ENCODE assay signal across 8 cellular contexts in genomic region chr3:12194669-12195161, GRCh38. TPM values are rescaled to one million over a fixed set of nuclear protein-coding genes. Genes with fewer than 3 reads are reported as not detected.
DNase-seq lines count a peak whose midpoint lies in the region; ATAC-seq, FAIRE-seq and TF ChIP-seq lines count a peak whose summit lies in the region.

No MANE protein-coding gene starts in this region.

- intact Hi-C loops in activated CD4-positive, alpha-beta T cell treated with anti-CD3 and anti-CD28 coated beads for 36 hours (cut with DNase I, micrococcal nuclease), result loop anchor here (1.0 to 10.0 kb wide), 8 partner anchors 201 to 1983 kb away; partner anchors contain the start of genes LSM3 (in 1 of the 2), MKRN2 (in 1 of the 2) and XPC (in 1 of the 2)
- intact Hi-C loops in HCT116 (cut with micrococcal nuclease), result loop anchor here (1.0 to 5.0 kb wide), 4 partner anchors 55 to 288 kb away; partner anchors contain the start of genes PPARG and TSEN2

- no peak overlapping the region for H3K56ac ChIP-seq in H1 (replicated peaks; ENCODE audit: insufficient read length, low read depth, low read length)

- no peaks in the 10 kb centered on the region for H3K79me2 ChIP-seq in HCT116 (ENCODE audit: insufficient read depth, low read length)
- no peaks in the 10 kb centered on the region for H3K79me2 ChIP-seq in H1 (ENCODE audit: control insufficient read depth in 1 of 2, insufficient read depth in 2 of 2, low read length in 2 of 2)

- no peaks in the 10 kb centered on the region for H3K9me2 ChIP-seq in HCT116 (ENCODE audit: insufficient read depth)

- H3K4me2 ChIP-seq in HCT116 (ENCODE audit: low read length) (peak overlapping the region; percentile 62), H1 (ENCODE audit: insufficient read depth in 1 of 2, low read depth in 2 of 2, low read length in 2 of 2) (no peak overlapping the region)

- POLR2A ChIA-PET in activated CD4-positive, alpha-beta T cell treated with anti-CD3 and anti-CD28 coated beads for 36 hours (lab: Charles Lee), result interaction anchor here (0.6 to 0.8 kb wide), 2 partner anchors 16 to 22 kb away, joined by 3 to 4 read pairs; no protein-coding TSS in a partner anchor
- POLR2A ChIA-PET in HCT116 (lab: Charles Lee), result interaction anchor here (0.7 to 2.4 kb wide), 4 partner anchors 14 to 285 kb away, joined by 3 to 10 read pairs (median 3); no protein-coding TSS in a partner anchor
- POLR2A ChIA-PET in H1 (lab: Charles Lee; ENCODE audit: partially characterized antibody), result no interaction called here

- H3K36me3 Mint-ChIP-seq in activated CD4-positive, alpha-beta T cell treated with anti-CD3 and anti-CD28 coated beads for 36 hours (ENCODE audit: low read depth), result no peaks in the 10 kb centered on the region
- H3K36me3 Mint-ChIP-seq in stimulated activated naive CD8-positive, alpha-beta T cell treated with anti-CD3 and anti-CD28 coated beads, Interleukin-15, Interleukin-2, amounts not matched to agents 100 ng/mL and 50 ng/mL, for 24 hours (ENCODE audit: low read depth), result no peaks in the 10 kb centered on the region

- peak; percentile 71 for DNase-seq in activated CD4-positive, alpha-beta T cell treated with anti-CD3 and anti-CD28 coated beads for 36 hours
- no peak for DNase-seq in activated CD4-positive, alpha-beta T cell treated with anti-CD3 and anti-CD28 coated beads, Interleukin-2, amount 50 U/mL, for 4 hours
- peak; percentile 86 for DNase-seq in HCT116 (ENCODE audit: low read depth, low spot score)
- peak; percentile 13 for DNase-seq in NCI-H226
- no peak for DNase-seq in H1 (ENCODE audit: low read depth in 1 of 2, low spot score in 2 of 2)
- no peak for DNase-seq in Ammon's horn (ENCODE audit: low spot score)
- DNase-seq in activated CD4-positive, CD25-positive, alpha-beta regulatory T cell (lab: John Stamatoyannopoulos, UW), result no peak

- no peak overlapping the region for H4K8ac ChIP-seq in H1 (ENCODE audit: extremely low read depth, insufficient read depth, low read length)

- H3K36me3 ChIP-seq in HCT116 (ENCODE audit: control insufficient read depth in 1 of 2, insufficient read depth in 2 of 2, low read length in 2 of 2), result no peaks in the 10 kb centered on the region
- no peaks in the 10 kb centered on the region for H3K36me3 ChIP-seq in H1 (ENCODE audit: control insufficient read depth in 2 of 4, insufficient read depth in 4 of 4, low read length in 3 of 4)

- no peak overlapping the region for H3K4me3 Mint-ChIP-seq in activated CD4-positive, alpha-beta T cell treated with anti-CD3 and anti-CD28 coated beads for 36 hours
- peak overlapping the region; percentile 54 for H3K4me3 Mint-ChIP-seq in stimulated activated naive CD8-positive, alpha-beta T cell treated with anti-CD3 and anti-CD28 coated beads, Interleukin-15, Interleukin-2, amounts not matched to agents 100 ng/mL and 50 ng/mL, for 24 hours

- H3K27me3 Mint-ChIP-seq in activated CD4-positive, alpha-beta T cell treated with anti-CD3 and anti-CD28 coated beads for 36 hours, result peaks cover 8% of the 10 kb centered on the region
- H3K27me3 Mint-ChIP-seq in stimulated activated naive CD8-positive, alpha-beta T cell treated with anti-CD3 and anti-CD28 coated beads, Interleukin-15, Interleukin-2, amounts not matched to agents 100 ng/mL and 50 ng/mL, for 24 hours, result peaks cover 11% of the 10 kb centered on the region

- H2BK12ac ChIP-seq in H1 (ENCODE audit: low read depth, low read length), result no peak overlapping the region

- H3K4ac ChIP-seq in H1 (replicated peaks; ENCODE audit: insufficient read length, low read depth, low read length), result no peak overlapping the region

- no peak overlapping the region for H2BK20ac ChIP-seq in H1 (ENCODE audit: low read length)

- TF ChIP-seq RAD21 in HCT116 (IDR thresholded peaks at IDR 0.05; ENCODE audit: low read depth) (peak; percentile 73), H1 (IDR thresholded peaks at IDR 0.05 in 1 of 2, conservative IDR thresholded peaks at IDR 0.05 in 1 of 2; ENCODE audit: low read depth in 2 of 2, low read length in 2 of 2) (peak in 1 of 2 experiments; percentile 11; a peak in 2 of 4 replicates)

- H3K4me1 ChIP-seq in HCT116 (ENCODE audit: control insufficient read depth in 1 of 2, insufficient read depth in 2 of 2, low read length in 2 of 2) (peaks cover 27 to 42% of the 10 kb centered on the region in 2 experiments), H1 (replicated peaks in 1 of 4; ENCODE audit: control insufficient read depth in 3 of 4, insufficient read depth in 4 of 4, low read length in 3 of 4) (peaks cover 0 to 2% (median 0%) of the 10 kb centered on the region in 4 experiments; a peak in 1 of 7 replicates)

- no peak overlapping the region for H2BK15ac ChIP-seq in H1 (ENCODE audit: low read length)

- peaks cover 59% of the 10 kb centered on the region for H3K4me1 Mint-ChIP-seq in activated CD4-positive, alpha-beta T cell treated with anti-CD3 and anti-CD28 coated beads for 36 hours
- peaks cover 94% of the 10 kb centered on the region for H3K4me1 Mint-ChIP-seq in stimulated activated naive CD8-positive, alpha-beta T cell treated with anti-CD3 and anti-CD28 coated beads, Interleukin-15, Interleukin-2, amounts not matched to agents 100 ng/mL and 50 ng/mL, for 24 hours (ENCODE audit: low read depth)

- H2BK5ac ChIP-seq in H1 (ENCODE audit: low read depth, low read length), result no peak overlapping the region

- no peak overlapping the region for H2BK120ac ChIP-seq in H1 (replicated peaks; ENCODE audit: low read depth, low read length)

- FAIRE-seq in H1 (lab: Jason Lieb, UNC), result no peak

- CTCF ChIA-PET in activated CD4-positive, alpha-beta T cell treated with anti-CD3 and anti-CD28 coated beads for 36 hours (lab: Charles Lee), result interaction anchor here (0.9 to 2.0 kb wide), 8 partner anchors 15 to 285 kb away, joined by 3 to 8 read pairs (median 4); no protein-coding TSS in a partner anchor
- CTCF ChIA-PET in HCT116 (lab: Charles Lee), result interaction anchor here (0.6 to 4.1 kb wide), 18 partner anchors 10 to 285 kb away, joined by 3 to 33 read pairs (median 4); no protein-coding TSS in a partner anchor
- CTCF ChIA-PET in H1 (lab: Charles Lee; ENCODE audit: partially characterized antibody), result interaction anchor here (0.7 to 3.7 kb wide), 6 partner anchors 11 to 285 kb away, joined by 3 to 13 read pairs (median 4); no protein-coding TSS in a partner anchor

- TF ChIP-seq POLR2A in HCT116 (IDR thresholded peaks at IDR 0.05; ENCODE audit: borderline replicate concordance, extremely low read depth, insufficient read depth, insufficient read length), result no peak
- no peak for TF ChIP-seq POLR2A in H1 (IDR thresholded peaks at IDR 0.05; ENCODE audit: control extremely low read depth in 1 of 2, low read depth in 2 of 2, low read length in 2 of 2)

- peak; percentile 45 for ATAC-seq in activated CD4-positive, alpha-beta T cell treated with anti-CD3 and anti-CD28 coated beads for 36 hours
- ATAC-seq in HCT116, result peak; percentile 92

- H3K9ac ChIP-seq in HCT116 (ENCODE audit: low read length) (peak overlapping the region; percentile 41; the same call in 1 of the 2 replicates), H1 (replicated peaks in 1 of 4; ENCODE audit: extremely low read depth in 1 of 4, low read depth in 3 of 4, low read length in 3 of 4) (no peak overlapping the region)

- H3K18ac ChIP-seq in H1 (ENCODE audit: extremely low read depth, low read length), result no peak overlapping the region

- no peaks in the 10 kb centered on the region for H3K79me1 ChIP-seq in H1 (ENCODE audit: low read depth, low read length)

- peak; percentile 90 to 98 (median 97) for TF ChIP-seq CTCF in HCT116 (IDR thresholded peaks at IDR 0.05 in 2 of 3, conservative IDR thresholded peaks at IDR 0.05 in 1 of 3; ENCODE audit: borderline replicate concordance in 1 of 3, insufficient read depth in 1 of 3, low read depth in 2 of 3, low read length in 2 of 3)
- peak; percentile 12 to 66 (median 42) for TF ChIP-seq CTCF in H1 (IDR thresholded peaks at IDR 0.05; ENCODE audit: control extremely low read depth in 1 of 3, insufficient read depth in 1 of 3, low read depth in 1 of 3, low read length in 3 of 3)

- H3K9me3 ChIP-seq in HCT116 (ENCODE audit: control insufficient read depth in 1 of 2, insufficient read depth in 1 of 2, low read depth in 1 of 2, low read length in 2 of 2) (no peaks in the 10 kb centered on the region), H1 (ENCODE audit: insufficient read depth in 2 of 2, low read depth in 1 of 2, low read length in 1 of 2) (no peaks in the 10 kb centered on the region)

- H3K27ac Mint-ChIP-seq in activated CD4-positive, alpha-beta T cell treated with anti-CD3 and anti-CD28 coated beads for 36 hours, result peak overlapping the region; percentile 87
- H3K27ac Mint-ChIP-seq in stimulated activated naive CD8-positive, alpha-beta T cell treated with anti-CD3 and anti-CD28 coated beads, Interleukin-15, Interleukin-2, amounts not matched to agents 100 ng/mL and 50 ng/mL, for 24 hours, result peak overlapping the region; percentile 97

- no peak overlapping the region for H3K23ac ChIP-seq in H1 (ENCODE audit: insufficient read length)

- H3K9me3 Mint-ChIP-seq in activated CD4-positive, alpha-beta T cell treated with anti-CD3 and anti-CD28 coated beads for 36 hours (ENCODE audit: low read depth), result no peaks in the 10 kb centered on the region
- H3K9me3 Mint-ChIP-seq in stimulated activated naive CD8-positive, alpha-beta T cell treated with anti-CD3 and anti-CD28 coated beads, Interleukin-15, Interleukin-2, amounts not matched to agents 100 ng/mL and 50 ng/mL, for 24 hours, result no peaks in the 10 kb centered on the region

- H4K91ac ChIP-seq in H1 (replicated peaks; ENCODE audit: insufficient read length, low read length), result no peak overlapping the region

- no peaks in the 10 kb centered on the region for H3K27me3 ChIP-seq in HCT116 (ENCODE audit: insufficient read depth, low read length)
- no peaks in the 10 kb centered on the region for H3K27me3 ChIP-seq in H1 (replicated peaks in 1 of 4; ENCODE audit: control insufficient read depth in 3 of 4, extremely low read depth in 1 of 4, insufficient read depth in 3 of 4, low read length in 3 of 4)

- H4K20me1 ChIP-seq in HCT116 (ENCODE audit: insufficient read depth), result no peaks in the 10 kb centered on the region
- H4K20me1 ChIP-seq in H1 (replicated peaks in 1 of 2; ENCODE audit: control insufficient read depth in 1 of 2, insufficient read depth in 2 of 2, low read length in 2 of 2), result no peaks in the 10 kb centered on the region

- H3K4me3 ChIP-seq in HCT116 (replicated peaks in 1 of 2; ENCODE audit: low read depth in 1 of 2, low read length in 2 of 2) (peak overlapping the region in 1 of 2 experiments; percentile 23; a peak in 2 of 4 replicates), H1 (ENCODE audit: extremely low read depth in 1 of 4, insufficient read depth in 2 of 4, low read depth in 3 of 4, low read length in 4 of 4) (no peak overlapping the region)

- H2AFZ ChIP-seq in HCT116 (ENCODE audit: low read depth, low read length, poor library complexity, severe bottlenecking) (no peak overlapping the region), H1 (ENCODE audit: low read length) (no peak overlapping the region)

- no peak overlapping the region for H2AK5ac ChIP-seq in H1 (ENCODE audit: low read depth, low read length)

- H3K27ac ChIP-seq in HCT116 (ENCODE audit: low read depth, low read length), result peak overlapping the region; percentile 64; the same call in 1 of the 2 replicates
- H3K27ac ChIP-seq in H1 (ENCODE audit: low read depth, low read length), result no peak overlapping the region

- no peak overlapping the region for H4K5ac ChIP-seq in H1 (ENCODE audit: insufficient read length, low read depth, low read length)

- WGBS in H1 (ENCODE audit: extremely low coverage in 1 of 2, insufficient coverage in 1 of 2, insufficient read length in 1 of 2, insufficient replicate concordance in 2 of 2, low coverage in 1 of 2, low lambda C conversion rate in 2 of 2, missing lambda C conversion rate in 1 of 2), 2 experiments, result 98% methylated on average over 3 of the region's 3 CpGs; no CpG with 5 or more reads in 1 of the 2 experiments

- no TSS peak for BruUV-seq in HCT116 (replicated peaks; lab: Mats Ljungman, UMichigan)

- RAD21 ChIA-PET in HCT116 (lab: Charles Lee; ENCODE audit: low non-redundant PET in 1 of 2, low total read pairs in 2 of 2, uncharacterized antibody in 2 of 2, unreplicated experiment in 2 of 2), result interaction anchor here in 1 of 2 experiments (0.7 to 1.0 kb wide), 2 partner anchors 16 to 285 kb away, joined by 3 read pairs; no protein-coding TSS in a partner anchor

- H3K23me2 ChIP-seq in H1 (ENCODE audit: low read depth, low read length), result no peaks in the 10 kb centered on the region; the same call in 1 of the 2 replicates

- H3K14ac ChIP-seq in H1 (ENCODE audit: insufficient read length), result no peak overlapping the region

- TF ChIP-seq EP300 in H1 (IDR thresholded peaks at IDR 0.05; ENCODE audit: borderline replicate concordance in 1 of 2, low read depth in 2 of 2, low read length in 2 of 2), result no peak

RNA-seq across cellular contexts. Expression of gene TIMP4, which starts 36.0 kb away (rescaled TPM):
- under 1 TPM; 0.11 to 0.34 TPM for total RNA-seq in activated CD4-positive, alpha-beta T cell treated with anti-CD3 and anti-CD28 coated beads for 36 hours
- total RNA-seq in HCT116 (2021; ENCODE audit: unreplicated experiment), result not detected
- polyA plus RNA-seq in HCT116 (2012), result 0.04 and 0.09 TPM in 2 replicates
- total RNA-seq in H1 (2021; fragmentation: NEBNext Ultra II Directional; extraction: Animal tissue kit (Norgen Biotek cat#: 25700)), result 7.5 and 8.7 TPM in 2 replicates
- polyA plus RNA-seq in H1 (2011; rRNA removed), result 5.1 and 6.4 TPM in 2 replicates
- 5.0 TPM for polyA plus RNA-seq in H1 (2011; cell fraction: cytosol; rRNA removed)
- 5.2 TPM for polyA plus RNA-seq in H1 (2011; cell fraction: nucleus; rRNA removed)
- 3.9 to 5.8 TPM (median 4.5 TPM) in 4 replicates for polyA plus RNA-seq in H1 (2012, experiment 1 of 2)
- 8.3 TPM for polyA plus RNA-seq in H1 (2012, experiment 2 of 2)
- 10.8 TPM for polyA plus RNA-seq in H1 (2013, experiment 1 of 2)
- 14.1 TPM for polyA plus RNA-seq in H1 (2013, experiment 2 of 2)
- polyA minus RNA-seq in H1 (2011; rRNA and poly(A)+ RNA removed), result 12.1 and 13.0 TPM in 2 replicates
- polyA minus RNA-seq in H1 (2011; cell fraction: cytosol; rRNA and poly(A)+ RNA removed), result 4.8 TPM
- 9.3 TPM for polyA minus RNA-seq in H1 (2011; cell fraction: nucleus; rRNA and poly(A)+ RNA removed)

Comparison
In these comparisons a context has a peak if more than half of its experiments do, and no peak if none do; other contexts are left out.
1. DNase-seq: peak in activated CD4-positive, alpha-beta T cell treated with anti-CD3 and anti-CD28 coated beads for 36 hours (single experiment), HCT116 (single experiment) and NCI-H226 (single experiment); none in activated CD4-positive, alpha-beta T cell treated with anti-CD3 and anti-CD28 coated beads, Interleukin-2, amount 50 U/mL, for 4 hours (0 of 2), H1 (0 of 2), Ammon's horn (single experiment) and activated CD4-positive, CD25-positive, alpha-beta regulatory T cell (0 of 4).